ENCODE assay signal across 1 cellular context in the genomic region with DNA sequence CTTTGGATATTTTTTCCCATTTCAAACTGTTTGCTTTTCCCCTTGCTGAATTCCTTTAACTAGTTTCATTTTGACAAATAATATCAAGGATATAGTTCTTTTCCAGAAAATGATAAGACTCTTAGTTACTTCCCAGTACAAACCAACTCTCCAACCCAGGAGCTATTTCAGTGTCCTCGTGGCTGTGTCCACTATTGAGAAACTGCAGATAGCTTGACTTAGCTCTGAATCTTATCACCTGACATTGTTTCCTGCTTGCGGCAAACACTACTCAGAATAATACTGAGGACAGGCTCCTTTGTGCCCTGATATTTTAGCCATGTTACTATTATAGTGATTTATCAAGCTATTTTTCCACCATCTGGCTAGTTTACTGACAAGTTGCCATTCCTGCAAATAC.
TF ChIP-seq lines count a peak whose summit lies in the region.

No MANE protein-coding gene starts in this region.

TF ChIP-seq in GM23338, 12 proteins besides CTCF, POLR2A, EP300 and RAD21 (continued from another document):
- TF ChIP-seq, protein P1, sequence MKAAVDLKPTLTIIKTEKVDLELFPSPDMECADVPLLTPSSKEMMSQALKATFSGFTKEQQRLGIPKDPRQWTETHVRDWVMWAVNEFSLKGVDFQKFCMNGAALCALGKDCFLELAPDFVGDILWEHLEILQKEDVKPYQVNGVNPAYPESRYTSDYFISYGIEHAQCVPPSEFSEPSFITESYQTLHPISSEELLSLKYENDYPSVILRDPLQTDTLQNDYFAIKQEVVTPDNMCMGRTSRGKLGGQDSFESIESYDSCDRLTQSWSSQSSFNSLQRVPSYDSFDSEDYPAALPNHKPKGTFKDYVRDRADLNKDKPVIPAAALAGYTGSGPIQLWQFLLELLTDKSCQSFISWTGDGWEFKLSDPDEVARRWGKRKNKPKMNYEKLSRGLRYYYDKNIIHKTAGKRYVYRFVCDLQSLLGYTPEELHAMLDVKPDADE (IDR thresholded peaks at IDR 0.05), result no peak
- no peak for TF ChIP-seq STAT1 (IDR thresholded peaks at IDR 0.05; ENCODE audit: unreplicated experiment)
- no peak for TF ChIP-seq JUNB (IDR thresholded peaks at IDR 0.05; ENCODE audit: unreplicated experiment)
- TF ChIP-seq CREB1 (CRISPR knock-in tag; IDR thresholded peaks at IDR 0.05; ENCODE audit: low read depth), result no peak
- TF ChIP-seq, protein P2, sequence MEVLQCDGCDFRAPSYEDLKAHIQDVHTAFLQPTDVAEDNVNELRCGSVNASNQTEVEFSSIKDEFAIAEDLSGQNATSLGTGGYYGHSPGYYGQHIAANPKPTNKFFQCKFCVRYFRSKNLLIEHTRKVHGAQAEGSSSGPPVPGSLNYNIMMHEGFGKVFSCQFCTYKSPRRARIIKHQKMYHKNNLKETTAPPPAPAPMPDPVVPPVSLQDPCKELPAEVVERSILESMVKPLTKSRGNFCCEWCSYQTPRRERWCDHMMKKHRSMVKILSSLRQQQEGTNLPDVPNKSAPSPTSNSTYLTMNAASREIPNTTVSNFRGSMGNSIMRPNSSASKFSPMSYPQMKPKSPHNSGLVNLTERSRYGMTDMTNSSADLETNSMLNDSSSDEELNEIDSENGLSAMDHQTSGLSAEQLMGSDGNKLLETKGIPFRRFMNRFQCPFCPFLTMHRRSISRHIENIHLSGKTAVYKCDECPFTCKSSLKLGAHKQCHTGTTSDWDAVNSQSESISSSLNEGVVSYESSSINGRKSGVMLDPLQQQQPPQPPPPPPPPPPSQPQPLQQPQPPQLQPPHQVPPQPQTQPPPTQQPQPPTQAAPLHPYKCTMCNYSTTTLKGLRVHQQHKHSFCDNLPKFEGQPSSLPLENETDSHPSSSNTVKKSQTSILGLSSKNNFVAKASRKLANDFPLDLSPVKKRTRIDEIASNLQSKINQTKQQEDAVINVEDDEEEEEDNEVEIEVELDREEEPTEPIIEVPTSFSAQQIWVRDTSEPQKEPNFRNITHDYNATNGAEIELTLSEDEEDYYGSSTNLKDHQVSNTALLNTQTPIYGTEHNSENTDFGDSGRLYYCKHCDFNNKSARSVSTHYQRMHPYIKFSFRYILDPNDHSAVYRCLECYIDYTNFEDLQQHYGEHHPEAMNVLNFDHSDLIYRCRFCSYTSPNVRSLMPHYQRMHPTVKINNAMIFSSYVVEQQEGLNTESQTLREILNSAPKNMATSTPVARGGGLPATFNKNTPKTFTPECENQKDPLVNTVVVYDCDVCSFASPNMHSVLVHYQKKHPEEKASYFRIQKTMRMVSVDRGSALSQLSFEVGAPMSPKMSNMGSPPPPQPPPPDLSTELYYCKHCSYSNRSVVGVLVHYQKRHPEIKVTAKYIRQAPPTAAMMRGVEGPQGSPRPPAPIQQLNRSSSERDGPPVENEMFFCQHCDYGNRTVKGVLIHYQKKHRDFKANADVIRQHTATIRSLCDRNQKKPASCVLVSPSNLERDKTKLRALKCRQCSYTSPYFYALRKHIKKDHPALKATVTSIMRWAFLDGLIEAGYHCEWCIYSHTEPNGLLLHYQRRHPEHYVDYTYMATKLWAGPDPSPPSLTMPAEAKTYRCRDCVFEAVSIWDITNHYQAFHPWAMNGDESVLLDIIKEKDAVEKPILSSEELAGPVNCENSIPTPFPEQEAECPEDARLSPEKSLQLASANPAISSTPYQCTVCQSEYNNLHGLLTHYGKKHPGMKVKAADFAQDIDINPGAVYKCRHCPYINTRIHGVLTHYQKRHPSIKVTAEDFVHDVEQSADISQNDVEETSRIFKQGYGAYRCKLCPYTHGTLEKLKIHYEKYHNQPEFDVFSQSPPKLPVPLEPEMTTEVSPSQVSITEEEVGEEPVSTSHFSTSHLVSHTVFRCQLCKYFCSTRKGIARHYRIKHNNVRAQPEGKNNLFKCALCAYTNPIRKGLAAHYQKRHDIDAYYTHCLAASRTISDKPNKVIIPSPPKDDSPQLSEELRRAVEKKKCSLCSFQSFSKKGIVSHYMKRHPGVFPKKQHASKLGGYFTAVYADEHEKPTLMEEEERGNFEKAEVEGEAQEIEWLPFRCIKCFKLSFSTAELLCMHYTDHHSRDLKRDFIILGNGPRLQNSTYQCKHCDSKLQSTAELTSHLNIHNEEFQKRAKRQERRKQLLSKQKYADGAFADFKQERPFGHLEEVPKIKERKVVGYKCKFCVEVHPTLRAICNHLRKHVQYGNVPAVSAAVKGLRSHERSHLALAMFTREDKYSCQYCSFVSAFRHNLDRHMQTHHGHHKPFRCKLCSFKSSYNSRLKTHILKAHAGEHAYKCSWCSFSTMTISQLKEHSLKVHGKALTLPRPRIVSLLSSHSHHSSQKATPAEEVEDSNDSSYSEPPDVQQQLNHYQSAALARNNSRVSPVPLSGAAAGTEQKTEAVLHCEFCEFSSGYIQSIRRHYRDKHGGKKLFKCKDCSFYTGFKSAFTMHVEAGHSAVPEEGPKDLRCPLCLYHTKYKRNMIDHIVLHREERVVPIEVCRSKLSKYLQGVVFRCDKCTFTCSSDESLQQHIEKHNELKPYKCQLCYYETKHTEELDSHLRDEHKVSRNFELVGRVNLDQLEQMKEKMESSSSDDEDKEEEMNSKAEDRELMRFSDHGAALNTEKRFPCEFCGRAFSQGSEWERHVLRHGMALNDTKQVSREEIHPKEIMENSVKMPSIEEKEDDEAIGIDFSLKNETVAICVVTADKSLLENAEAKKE (CRISPR knock-in tag; IDR thresholded peaks at IDR 0.05), result no peak
- no peak for TF ChIP-seq EZH2phosphoT487 (IDR thresholded peaks at IDR 0.05; ENCODE audit: unreplicated experiment)
- TF ChIP-seq EZH2 (IDR thresholded peaks at IDR 0.05; ENCODE audit: low read depth, unreplicated experiment), result no peak
